In genomic region chr2:188606596-188606995, GRCh38 we compare ENCODE assay signal across 7 cellular contexts.
DNase-seq lines count a peak whose midpoint lies in the region; ATAC-seq, FAIRE-seq and TF ChIP-seq lines count a peak whose summit lies in the region.
"Not testable (repeated sequence)": the region's sequence is repeated elsewhere in the genome, so short reads cannot be mapped to it uniquely, and the experiment has no call there.

No MANE protein-coding gene starts in this region.

- not testable (repeated sequence) for H3K4me2 ChIP-seq in K562 (ENCODE audit: insufficient read depth, low read length); trophoblast cell (ENCODE audit: low read length)

- not testable (repeated sequence) for H3K36me3 Mint-ChIP-seq in T-helper 17 cell (ENCODE audit: low read depth)

- not testable (repeated sequence) for H3K4me1 ChIP-seq in K562 (replicated peaks in 1 of 2; ENCODE audit: control insufficient read depth in 2 of 2, insufficient read depth in 2 of 2, low read length in 2 of 2); kidney (ENCODE audit: control insufficient read depth in 1 of 2, insufficient read depth in 1 of 2, low read depth in 1 of 2, low read length in 2 of 2); trophoblast cell (ENCODE audit: control insufficient read depth in 1 of 2, insufficient read depth in 2 of 2, low read length in 2 of 2)
- H3K4me1 ChIP-seq in testis, result peaks cover 12% of the 10 kb centered on the region

- H2BK120ac ChIP-seq in trophoblast cell (ENCODE audit: insufficient read depth, low read length, poor library complexity), result not testable (repeated sequence)

- H3K27ac Mint-ChIP-seq in T-helper 17 cell, result not testable (repeated sequence)

- FAIRE-seq in K562 (lab: Jason Lieb, UNC); kidney (lab: Jason Lieb, UNC): not testable (repeated sequence)

- WGBS in K562 (ENCODE audit: insufficient coverage, low coverage, missing lambda C conversion rate), result 20% methylated on average over 21 of the region's 30 CpGs
- WGBS in trophoblast cell (ENCODE audit: extremely low coverage, insufficient coverage, insufficient read length), result no CpG with 5 or more reads among the region's 30 CpGs
- WGBS in testis, 2 donors, result 77 to 88% methylated on average over 20 to 29 of the region's 30 CpGs

- CTCF ChIA-PET in K562 (lab: Yijun Ruan, JAX; ENCODE audit: low intra/inter-chr PET ratio), result not testable (repeated sequence)

- not testable (repeated sequence) for H3K18ac ChIP-seq in trophoblast cell (ENCODE audit: low read length)

- H3K27ac ChIP-seq in K562 (ENCODE audit: extremely low read depth, low read depth, low read length); kidney (ENCODE audit: low read depth in 2 of 2, low read length in 2 of 2); trophoblast cell (ENCODE audit: low read depth, low read length); testis: not testable (repeated sequence)

- POLR2A ChIA-PET in K562 (lab: Yijun Ruan, JAX), result not testable (repeated sequence)

- not testable (repeated sequence) for H4K12ac ChIP-seq in trophoblast cell (ENCODE audit: low read depth, low read length)

- H2AK5ac ChIP-seq in trophoblast cell (ENCODE audit: low read length), result not testable (repeated sequence)

- ATAC-seq in T-helper 17 cell, K562: not testable (repeated sequence)

- not testable (repeated sequence) for H3K4me1 Mint-ChIP-seq in T-helper 17 cell

- H3K27me3 ChIP-seq in K562 (ENCODE audit: control insufficient read depth in 2 of 2, insufficient read depth in 2 of 2, low read length in 2 of 2); trophoblast cell (ENCODE audit: insufficient read depth, low read length); testis: not testable (repeated sequence)

- in situ Hi-C loops in K562 (cut with MboI), result not testable (repeated sequence)

- not testable (repeated sequence) for TF ChIP-seq CTCF in GM12865 (IDR thresholded peaks at IDR 0.05; ENCODE audit: insufficient read depth, low read depth, low read length, missing control alignments); K562 (IDR thresholded peaks at IDR 0.05 in 2 of 3, conservative IDR thresholded peaks at IDR 0.05 in 1 of 3; ENCODE audit: insufficient read depth in 2 of 3, low read depth in 1 of 3, low read length in 3 of 3); kidney (IDR thresholded peaks at IDR 0.05; ENCODE audit: borderline replicate concordance, extremely low read depth, insufficient read depth); testis (IDR thresholded peaks at IDR 0.05)

- H3K23ac ChIP-seq in trophoblast cell (ENCODE audit: low read length), result not testable (repeated sequence)

- H2BK12ac ChIP-seq in trophoblast cell (ENCODE audit: low read length), result not testable (repeated sequence)

- not testable (repeated sequence) for H3K79me1 ChIP-seq in trophoblast cell (ENCODE audit: low read length)

- DNase-seq in GM12865 (ENCODE audit: low read depth) (peak; percentile 58), NCI-H2227 (lab: John Stamatoyannopoulos, UW; ENCODE audit: unreplicated experiment) (peak; percentile 75), K562 (ENCODE audit: extremely low read depth in 1 of 4, low spot score in 3 of 4) (peak in 1 of 4 experiments; percentile 18), kidney (peak; percentile 65), testis (peak; percentile 25)
- not testable (repeated sequence) for DNase-seq in T-helper 17 cell, trophoblast cell

- H3K9ac ChIP-seq in K562 (ENCODE audit: insufficient read depth in 1 of 2, low read depth in 2 of 2, low read length in 2 of 2), result peak overlapping the region in 1 of 2 experiments; percentile 76; a peak in 2 of 4 replicates
- not testable (repeated sequence) for H3K9ac ChIP-seq in kidney (ENCODE audit: low read length in 2 of 2); trophoblast cell (ENCODE audit: low read length)

- BruUV-seq in K562 (replicated peaks; lab: Mats Ljungman, UMichigan), result not testable (repeated sequence)

- not testable (repeated sequence) for H4K20me1 ChIP-seq in K562 (replicated peaks; ENCODE audit: control insufficient read depth, insufficient read depth, low read length)

- not testable (repeated sequence) for H2BK5ac ChIP-seq in trophoblast cell (ENCODE audit: low read depth, low read length, poor library complexity)

- H3K36me3 ChIP-seq in K562 (ENCODE audit: control insufficient read depth, insufficient read depth, low read length); kidney (ENCODE audit: control insufficient read depth in 1 of 2, insufficient read depth in 2 of 2, low read length in 2 of 2); trophoblast cell (ENCODE audit: control insufficient read depth in 1 of 2, insufficient read depth in 2 of 2, low read length in 2 of 2); testis (ENCODE audit: low read depth, missing control alignments): not testable (repeated sequence)

- H3K9me1 ChIP-seq in K562 (ENCODE audit: control insufficient read depth, insufficient read depth, low read length), result not testable (repeated sequence)

- not testable (repeated sequence) for H3K4ac ChIP-seq in trophoblast cell (ENCODE audit: low read depth, low read length)

- H3K14ac ChIP-seq in trophoblast cell (ENCODE audit: low read length), result not testable (repeated sequence)

- H2AFZ ChIP-seq in K562 (ENCODE audit: low read depth, low read length), result 0 out of 2 replicates have a peak overlapping the region, but pooled peaks have one; percentile 8
- not testable (repeated sequence) for H2AFZ ChIP-seq in trophoblast cell (ENCODE audit: insufficient read depth, low read length, poor library complexity)

- peak overlapping the region; percentile 4 for H4K91ac ChIP-seq in trophoblast cell (ENCODE audit: low read depth, low read length)

- intact Hi-C loops in K562 (cut with micrococcal nuclease); kidney (cut with DNase I); testis (cut with DNase I; ENCODE audit: low total_unique reads): not testable (repeated sequence)

- peak overlapping the region; percentile 82 for H3K4me3 Mint-ChIP-seq in T-helper 17 cell

- not testable (repeated sequence) for TF ChIP-seq RAD21 in K562 (CRISPR knock-in tag; conservative IDR thresholded peaks at IDR 0.05 in 1 of 2, IDR thresholded peaks at IDR 0.05 in 1 of 2)

- H3K4me3 ChIP-seq in GM12865 (ENCODE audit: low read depth, low read length), result peak overlapping the region; percentile 58
- not testable (repeated sequence) for H3K4me3 ChIP-seq in K562; kidney (ENCODE audit: low read length in 2 of 2); trophoblast cell (ENCODE audit: low read depth, low read length)
- peak overlapping the region; percentile 17 to 29 for H3K4me3 ChIP-seq in testis

- not testable (repeated sequence) for H3K79me2 ChIP-seq in K562 (ENCODE audit: control insufficient read depth, insufficient read depth, low read length); trophoblast cell (ENCODE audit: control insufficient read depth, insufficient read depth, low read length, poor library complexity)

- not testable (repeated sequence) for H3K27me3 Mint-ChIP-seq in T-helper 17 cell

- H4K8ac ChIP-seq in trophoblast cell (ENCODE audit: low read depth, low read length), result not testable (repeated sequence)

- TF ChIP-seq EP300 in K562 (IDR thresholded peaks at IDR 0.05; ENCODE audit: low read length), result not testable (repeated sequence)

- H3K9me3 ChIP-seq in T-helper 17 cell (ENCODE audit: control insufficient read depth, low read length, poor library complexity, severe bottlenecking); K562 (replicated peaks; ENCODE audit: control insufficient read depth, insufficient read depth, low read depth, low read length); kidney (ENCODE audit: control insufficient read depth in 1 of 2, low read length in 2 of 2); trophoblast cell (ENCODE audit: insufficient read depth, low read depth, low read length); testis: not testable (repeated sequence)

- not testable (repeated sequence) for TF ChIP-seq POLR2A in K562 (conservative IDR thresholded peaks at IDR 0.05); testis (IDR thresholded peaks at IDR 0.05)

TF ChIP-seq in K562, 482 proteins besides CTCF, POLR2A, EP300 and RAD21:
- TF ChIP-seq NRF1 (conservative IDR thresholded peaks at IDR 0.05 in 1 of 2, IDR thresholded peaks at IDR 0.05 in 1 of 2) (0 out of 4 replicates have a peak, but pooled peaks of 1 of the 2 experiments have one; percentile 15), RBFOX2 (IDR thresholded peaks at IDR 0.05; ENCODE audit: low read depth, low read length) (0 out of 2 replicates have a peak, but pooled peaks have one; percentile 27), POLR2G (IDR thresholded peaks at IDR 0.05; ENCODE audit: low read depth, low read length) (peak; percentile 49; the same call in 1 of the 2 replicates)
